10 cellular contexts compared by ENCODE assay signal in the genomic region with DNA sequence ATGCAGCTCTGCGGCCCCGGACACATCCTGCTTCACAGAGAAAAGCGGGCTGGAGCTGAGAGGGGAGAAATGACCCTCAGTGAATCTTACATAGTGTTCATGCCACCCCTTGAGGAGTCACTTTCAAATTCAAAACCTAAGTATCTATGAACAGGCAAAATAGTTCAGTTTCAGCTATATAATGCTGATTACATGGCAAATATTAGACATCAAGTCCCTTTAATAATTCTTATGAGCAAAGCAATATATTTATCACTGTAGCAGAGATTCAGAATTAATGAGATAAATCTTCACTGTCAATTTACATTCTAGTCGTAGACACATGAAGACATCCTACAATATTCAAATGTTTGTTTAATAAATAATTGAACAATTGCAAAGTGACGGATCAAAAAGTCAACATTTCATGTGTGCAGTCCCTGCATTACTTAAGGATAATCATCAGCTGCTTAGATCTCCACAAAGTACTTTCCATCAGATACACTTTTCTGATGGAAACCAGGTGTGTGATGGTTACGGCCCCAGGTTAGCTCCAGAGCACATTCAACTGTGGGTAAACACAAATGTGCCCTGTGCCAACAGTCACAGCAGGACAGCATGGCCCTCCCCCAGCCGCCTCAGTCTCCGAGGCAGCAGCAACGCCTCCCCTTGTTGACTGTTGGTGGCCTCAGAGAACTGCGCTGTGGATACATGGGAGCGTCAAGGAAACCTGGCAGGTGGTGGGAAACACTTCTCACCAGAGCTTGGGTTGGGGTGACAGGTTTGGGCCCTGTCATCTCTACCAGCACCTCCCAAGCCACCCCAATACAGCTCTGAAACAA. TPM values are rescaled to one million over a fixed set of nuclear protein-coding genes. Genes with fewer than 3 reads are reported as not detected.
DNase-seq lines count a peak whose midpoint lies in the region; ATAC-seq, FAIRE-seq and TF ChIP-seq lines count a peak whose summit lies in the region.
"Had no signal": no experiment of that assay in that cellular context is flagged by ENCODE, and none has a peak within 500 bp of the region (broad histone marks: within the 10 kb centered on the region; RNA-seq: fewer than 3 reads in every experiment).

No MANE protein-coding gene starts in this region.

- TF ChIP-seq POLR2A in IMR-90 (IDR thresholded peaks at IDR 0.05; ENCODE audit: low read depth, low read length), result no peak

- no peak overlapping the region for H4K8ac ChIP-seq in IMR-90 (ENCODE audit: low read depth in 2 of 2, low read length in 2 of 2)

- H3K4ac ChIP-seq in IMR-90 (ENCODE audit: low read depth, low read length), result no peak overlapping the region

- no peak overlapping the region for H2BK5ac ChIP-seq in IMR-90 (ENCODE audit: low read depth, low read length, poor library complexity, severe bottlenecking)

- TF ChIP-seq RAD21 in IMR-90 (IDR thresholded peaks at IDR 0.05; ENCODE audit: low read length), result no peak

- TF ChIP-seq CTCF in CD14-positive monocyte (IDR thresholded peaks at IDR 0.05), result no peak
- no peak for TF ChIP-seq CTCF in IMR-90 (conservative IDR thresholded peaks at IDR 0.05; ENCODE audit: low read depth, low read length)
- TF ChIP-seq CTCF in mesothelial cell of epicardium (IDR thresholded peaks at IDR 0.05; ENCODE audit: unreplicated experiment), result no peak
- no peak for TF ChIP-seq CTCF in kidney (IDR thresholded peaks at IDR 0.05; ENCODE audit: borderline replicate concordance, extremely low read depth, insufficient read depth)

- no peaks in the 10 kb centered on the region for H3K9me1 ChIP-seq in IMR-90 (ENCODE audit: insufficient read depth, low read length)

- H3K4me2 ChIP-seq in IMR-90 (ENCODE audit: low read depth, low read length), result no peak overlapping the region; the same call in 1 of the 2 replicates

- peaks cover 55% of the 10 kb centered on the region for H3K27me3 ChIP-seq in IMR-90 (ENCODE audit: control insufficient read depth, insufficient read depth, low read length)

- no peak overlapping the region for H2BK120ac ChIP-seq in IMR-90 (ENCODE audit: low read depth, low read length)

- no peak overlapping the region for H2AK5ac ChIP-seq in IMR-90 (ENCODE audit: low read depth, low read length)

- H3K9me3 Mint-ChIP-seq in CD14-positive monocyte (peaks cover 0 to 7% (median 4%) of the 10 kb centered on the region in 7 donors), mesothelial cell of epicardium (no peaks in the 10 kb centered on the region)

- in situ Hi-C loops in IMR-90 (cut with MboI; ENCODE audit: low sequenced_read_pairs), result no loop called here

- no peak overlapping the region for H3K18ac ChIP-seq in IMR-90 (ENCODE audit: low read depth, low read length)

- H3K4me3 Mint-ChIP-seq in CD14-positive monocyte (peak overlapping the region; percentile 12 to 75), mesothelial cell of epicardium (peak overlapping the region; percentile 57)

- H3K9me3 ChIP-seq in IMR-90 (ENCODE audit: control insufficient read depth, insufficient read depth, low read length) (no peaks in the 10 kb centered on the region), kidney (ENCODE audit: control insufficient read depth in 1 of 2, low read length in 2 of 2) (no peaks in the 10 kb centered on the region)

- H3K4me3 ChIP-seq in IMR-90 (ENCODE audit: insufficient read depth, low read depth, low read length), result no peak overlapping the region
- peak overlapping the region in 1 of 2 donors; percentile 21 for H3K4me3 ChIP-seq in kidney (ENCODE audit: low read length in 2 of 2)

- no peak for ATAC-seq in IMR-90 (ENCODE audit: low read depth)

- no peak overlapping the region for H4K91ac ChIP-seq in IMR-90 (ENCODE audit: insufficient read depth, low read depth, low read length)

- H2BK15ac ChIP-seq in IMR-90 (ENCODE audit: low read depth, low read length), result no peak overlapping the region

- H3K56ac ChIP-seq in IMR-90 (ENCODE audit: extremely low read depth, insufficient read depth, low read length), result no peak overlapping the region

- peaks cover 46 to 70% (median 52%) of the 10 kb centered on the region in 3 donors for H3K27me3 Mint-ChIP-seq in CD14-positive monocyte (ENCODE audit: low read depth in 3 of 3)
- H3K27me3 Mint-ChIP-seq in mesothelial cell of epicardium (ENCODE audit: low read depth), result peaks cover 67% of the 10 kb centered on the region

- no peaks in the 10 kb centered on the region for H3K79me1 ChIP-seq in IMR-90 (ENCODE audit: low read depth in 1 of 2, low read length in 2 of 2)

- H3K23ac ChIP-seq in IMR-90 (ENCODE audit: low read depth, low read length), result no peak overlapping the region

- POLR2A ChIA-PET in IMR-90 (lab: Charles Lee; ENCODE audit: unreplicated experiment), result no interaction called here

- no peak overlapping the region for H3K9ac ChIP-seq in IMR-90 (ENCODE audit: low read depth, low read length)
- H3K9ac ChIP-seq in kidney (ENCODE audit: low read length in 2 of 2), result no peak overlapping the region

- no peak overlapping the region for H2BK20ac ChIP-seq in IMR-90 (ENCODE audit: low read depth, low read length)

- no peak overlapping the region for H3K14ac ChIP-seq in IMR-90 (replicated peaks; ENCODE audit: low read depth, low read length)

- peak overlapping the region; percentile 71 for H2AFZ ChIP-seq in IMR-90 (replicated peaks; ENCODE audit: low read length, poor library complexity)

- DNase-seq in CD14-positive monocyte (ENCODE audit: low spot score) (no peak), IMR-90 (no peak), mesothelial cell of epicardium (ENCODE audit: low spot score in 2 of 2, unreplicated experiment in 2 of 2) (no peak), GDM1 (lab: John Stamatoyannopoulos, UW) (no peak), H4 (ENCODE audit: low spot score) (no peak), NOMO-1 treated with DMSO at 0.1 percent for 48 hours (lab: John Stamatoyannopoulos, UW; ENCODE audit: unreplicated experiment) (no peak), kidney (no peak)

- no TSS peak for BruUV-seq in IMR-90 (replicated peaks; lab: Mats Ljungman, UMichigan)

- intact Hi-C loops in CD14-positive monocyte (cut with micrococcal nuclease) (no loop called here), IMR-90 (cut with micrococcal nuclease) (no loop called here), kidney (cut with DNase I) (no loop called here)

- CTCF ChIA-PET in IMR-90 (lab: Yijun Ruan, JAX), result interaction anchor here (1.5 kb wide), 1 partner anchor 73 kb away, joined by 3 read pairs; no protein-coding TSS in a partner anchor

- peaks cover 0 to 1% of the 10 kb centered on the region in 2 donors for H3K36me3 Mint-ChIP-seq in CD14-positive monocyte
- no peaks in the 10 kb centered on the region for H3K36me3 Mint-ChIP-seq in mesothelial cell of epicardium

- no peaks in the 10 kb centered on the region; the same call in 1 of the 2 replicates for H3K4me1 ChIP-seq in IMR-90 (ENCODE audit: control insufficient read depth, insufficient read depth, low read length)
- peaks cover 0 to 6% of the 10 kb centered on the region in 2 donors for H3K4me1 ChIP-seq in kidney (ENCODE audit: control insufficient read depth in 1 of 2, insufficient read depth in 1 of 2, low read depth in 1 of 2, low read length in 2 of 2)

- no peaks in the 10 kb centered on the region for H3K36me3 ChIP-seq in IMR-90 (ENCODE audit: control insufficient read depth, insufficient read depth, low read length)
- no peaks in the 10 kb centered on the region for H3K36me3 ChIP-seq in kidney (ENCODE audit: control insufficient read depth in 1 of 2, insufficient read depth in 2 of 2, low read length in 2 of 2)

- dilution Hi-C loops in IMR-90 (cut with HindIII; ENCODE audit: low sequenced_read_pairs, unreplicated experiment), result no loop called here

- no peak for FAIRE-seq in kidney (lab: Jason Lieb, UNC)
- FAIRE-seq: TTC549 had no signal

- H4K20me1 ChIP-seq in IMR-90 (ENCODE audit: insufficient read depth, low read length), result no peaks in the 10 kb centered on the region

- H3K27ac ChIP-seq in IMR-90 (ENCODE audit: insufficient read depth, low read length) (no peak overlapping the region), angular gyrus (ENCODE audit: low read depth, low read length) (peak overlapping the region; percentile 94), kidney (ENCODE audit: low read depth in 2 of 2, low read length in 2 of 2) (no peak overlapping the region)
- H3K27ac ChIP-seq: epithelial cell of prostate had no signal

- H3K4me1 Mint-ChIP-seq in CD14-positive monocyte (peaks cover 6% of the 10 kb centered on the region), mesothelial cell of epicardium (peaks cover 3% of the 10 kb centered on the region)

- H3K27ac Mint-ChIP-seq in CD14-positive monocyte, result no peak overlapping the region
- no peak overlapping the region for H3K27ac Mint-ChIP-seq in mesothelial cell of epicardium

- whole genome bisulfite sequencing in IMR-90 (ENCODE audit: extremely low coverage in 2 of 2, insufficient read length in 1 of 2), 2 experiments, result 33% methylated on average over 1 of the region's 11 CpGs; no CpG with 5 or more reads in 1 of the 2 experiments

- H2AK9ac ChIP-seq in IMR-90 (replicated peaks; ENCODE audit: low read depth, low read length, poor library complexity), result no peak overlapping the region

- H4K5ac ChIP-seq in IMR-90 (ENCODE audit: low read depth, low read length), result no peak overlapping the region

RNA-seq across cellular contexts. Expression of gene PRR18, which starts 0.8 kb away (rescaled TPM):
- polyA plus RNA-seq in CD14-positive monocyte (not detected), IMR-90 (2012; rRNA removed) (not detected in 2 replicates), kidney (ENCODE audit: insufficient read depth, low read depth, low replicate concordance) (not detected)
- total RNA-seq in IMR-90 (2012; rRNA removed) (not detected in 2 replicates), mesothelial cell of epicardium (0.20 to 0.38 TPM (median 0.31 TPM) in 3 replicates), kidney (0.19 TPM)
- polyA plus RNA-seq in IMR-90 (2012; cell fraction: cytosol; rRNA removed), result 0.01 TPM in 1 of 2 replicates, not detected in the other
- polyA plus RNA-seq in IMR-90 (2012; cell fraction: nucleus; rRNA removed; ENCODE audit: low replicate concordance), result not detected in 2 replicates
- total RNA-seq in H4 (2014; rRNA removed; shearing (Covaris generic)), result not detected in 2 replicates

RNA-seq across cellular contexts. Expression of gene SFT2D1, which starts 33.4 kb away (rescaled TPM):
- polyA plus RNA-seq in CD14-positive monocyte, result 100 to 1,000 TPM; 140 to 166 TPM
- total RNA-seq in IMR-90 (2012; rRNA removed), result 10.2 and 31.9 TPM in 2 replicates
- 42.1 and 45.8 TPM in 2 replicates for polyA plus RNA-seq in IMR-90 (2012; rRNA removed)
- polyA plus RNA-seq in IMR-90 (2012; cell fraction: cytosol; rRNA removed), result 51.6 and 81.2 TPM in 2 replicates
- 20.7 and 59.5 TPM in 2 replicates for polyA plus RNA-seq in IMR-90 (2012; cell fraction: nucleus; rRNA removed; ENCODE audit: low replicate concordance)
- total RNA-seq in mesothelial cell of epicardium, result 26.0 to 26.8 TPM (median 26.6 TPM) in 3 replicates
- 16.0 and 27.6 TPM in 2 replicates for total RNA-seq in H4 (2014; rRNA removed; shearing (Covaris generic))
- total RNA-seq in kidney, result 48.3 TPM
- 73.2 TPM for polyA plus RNA-seq in kidney (ENCODE audit: insufficient read depth, low read depth, low replicate concordance)
